Comparison of ENCODE assay signal across 11 cellular contexts in the genomic region with DNA sequence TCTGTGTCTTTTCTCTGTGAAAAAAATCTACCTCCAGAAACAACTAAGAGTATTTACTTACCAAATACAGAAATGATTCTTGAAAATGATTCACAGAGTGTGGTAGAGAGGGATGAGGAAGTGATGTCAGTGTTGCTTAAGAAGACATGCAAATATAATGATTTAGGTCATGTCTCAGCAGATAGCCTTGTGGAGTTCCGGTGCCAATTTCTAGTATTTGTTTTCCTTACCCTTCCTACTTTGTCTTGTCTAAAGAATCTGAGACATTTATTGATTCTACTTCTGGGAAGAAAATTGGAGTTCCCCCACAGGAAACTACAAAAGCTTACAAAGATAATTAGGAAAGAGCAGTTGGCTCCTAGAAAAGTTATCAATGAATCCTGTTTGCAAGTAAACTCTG.
DNase-seq lines count a peak whose midpoint lies in the region; ATAC-seq and TF ChIP-seq lines count a peak whose summit lies in the region.
"Had no signal": no experiment of that assay in that cellular context is flagged by ENCODE, and none has a peak within 500 bp of the region (broad histone marks: within the 10 kb centered on the region; RNA-seq: fewer than 3 reads in every experiment).

No MANE protein-coding gene starts in this region.

- H3K9me3 ChIP-seq in MG63: no peaks in the 10 kb centered on the region
- H3K9me3 ChIP-seq: SJCRH30 had no signal

- TF ChIP-seq CTCF in nephron (IDR thresholded peaks at IDR 0.05; ENCODE audit: unreplicated experiment in 3 of 3): no peak

- H3K4me1 Mint-ChIP-seq in nephron: peaks cover 7% of the 10 kb centered on the region

- no peak overlapping the region for H3K4me3 ChIP-seq in MG63
- H3K4me3 ChIP-seq: SJCRH30 had no signal

- H3K27me3 Mint-ChIP-seq in nephron (ENCODE audit: low read depth): no peaks in the 10 kb centered on the region

- DNase-seq in ELR (ENCODE audit: low read depth) (peak; percentile 68), HS-5 (ENCODE audit: low read depth) (peak; percentile 60), astrocyte of the hippocampus (ENCODE audit: low read depth, low spot score) (peak; percentile 65), MG63 (no peak), NCI-H146 (lab: John Stamatoyannopoulos, UW) (no peak), GOT3 (lab: John Stamatoyannopoulos, UW) (no peak)
- DNase-seq: activated naive CD4-positive, alpha-beta T cell; left cardiac atrium; SJCRH30 had no signal

- peak overlapping the region; percentile 25 to 41 (median 40) for H3K27ac Mint-ChIP-seq in nephron

- H3K27me3 ChIP-seq in MG63: no peaks in the 10 kb centered on the region
- H3K27me3 ChIP-seq: SJCRH30 had no signal

- no peak overlapping the region for H3K4me3 Mint-ChIP-seq in nephron

- H3K36me3 ChIP-seq in MG63: no peaks in the 10 kb centered on the region
- H3K36me3 ChIP-seq: SJCRH30 had no signal

- ATAC-seq in GM21723 (IDR thresholded peaks at IDR 0.05; ENCODE audit: unreplicated experiment): no peak

- H3K9me3 Mint-ChIP-seq in nephron: no peaks in the 10 kb centered on the region

- no peaks in the 10 kb centered on the region for H3K36me3 Mint-ChIP-seq in nephron (ENCODE audit: low read depth)

Comparison
In these comparisons a context has a peak if more than half of its experiments do, and no peak if none do; other contexts are left out.
1. DNase-seq: peak in ELR (single experiment), HS-5 (single experiment) and astrocyte of the hippocampus (single experiment); none in MG63 (single experiment), NCI-H146 (single experiment) and GOT3 (single experiment).